ENCODE assay signal across 8 cellular contexts in genomic region chr15:74781673-74782595, GRCh38. TPM values are rescaled to one million over a fixed set of nuclear protein-coding genes. Genes with fewer than 3 reads are reported as not detected.
DNase-seq lines count a peak whose midpoint lies in the region; ATAC-seq and TF ChIP-seq lines count a peak whose summit lies in the region.

CSK (plus strand) TSS chr15:74782080; CDS start chr15:74798298, 16,218 bp downstream.

- TF ChIP-seq RAD21 in HCT116 (IDR thresholded peaks at IDR 0.05; ENCODE audit: low read depth): no peak

- H3K9me3 ChIP-seq in HCT116 (ENCODE audit: control insufficient read depth in 1 of 2, insufficient read depth in 1 of 2, low read depth in 1 of 2, low read length in 2 of 2): no peaks in the 10 kb centered on the region

- peaks cover 43% of the 10 kb centered on the region for H3K79me2 ChIP-seq in HCT116 (ENCODE audit: insufficient read depth, low read length)

- TF ChIP-seq CTCF in HCT116 (IDR thresholded peaks at IDR 0.05 in 2 of 3, conservative IDR thresholded peaks at IDR 0.05 in 1 of 3; ENCODE audit: borderline replicate concordance in 1 of 3, insufficient read depth in 1 of 3, low read depth in 2 of 3, low read length in 2 of 3): peak in 2 of 3 experiments; percentile 30 to 53; a peak in 3 of 6 replicates
- TF ChIP-seq CTCF in choroid plexus epithelial cell (conservative IDR thresholded peaks at IDR 0.05; ENCODE audit: low read depth, low read length): peak; percentile 43
- peak; percentile 26 for TF ChIP-seq CTCF in kidney epithelial cell (IDR thresholded peaks at IDR 0.05; ENCODE audit: insufficient read depth, low read length, poor library complexity, severe bottlenecking)

- H3K4me3 ChIP-seq in HCT116 (replicated peaks in 1 of 2; ENCODE audit: low read depth in 1 of 2, low read length in 2 of 2): peak within 1 kb of the TSS; percentile 92 to 93
- peak within 1 kb of the TSS; percentile 72 for H3K4me3 ChIP-seq in choroid plexus epithelial cell (ENCODE audit: low read depth, low read length)
- peak within 1 kb of the TSS; percentile 65 for H3K4me3 ChIP-seq in kidney epithelial cell (ENCODE audit: low read depth, low read length)

- peak within 1 kb of the TSS; percentile 84 for H2AFZ ChIP-seq in HCT116 (ENCODE audit: low read depth, low read length, poor library complexity, severe bottlenecking)

- H3K4me1 ChIP-seq in HCT116 (ENCODE audit: control insufficient read depth in 1 of 2, insufficient read depth in 2 of 2, low read length in 2 of 2): peaks cover 14 to 22% of the 10 kb centered on the region in 2 experiments

- ATAC-seq in HCT116: peak; percentile 83
- ATAC-seq in activated CD4-positive, CD25-positive, alpha-beta regulatory T cell treated with anti-CD3 and anti-CD28 coated beads, Interleukin-2, amount 50 U/mL, for 24 hours: peak; percentile 44 to 55

- H3K36me3 ChIP-seq in HCT116 (ENCODE audit: control insufficient read depth in 1 of 2, insufficient read depth in 2 of 2, low read length in 2 of 2): peaks cover 0 to 5% of the 10 kb centered on the region in 2 experiments; a peak in 2 of 4 replicates
- no peaks in the 10 kb centered on the region for H3K36me3 ChIP-seq in kidney epithelial cell (ENCODE audit: control insufficient read depth, insufficient read depth, low read length)

- H4K20me1 ChIP-seq in HCT116 (ENCODE audit: insufficient read depth): no peaks in the 10 kb centered on the region

- RAD21 ChIA-PET in HCT116 (lab: Charles Lee; ENCODE audit: low non-redundant PET in 1 of 2, low total read pairs in 2 of 2, uncharacterized antibody in 2 of 2, unreplicated experiment in 2 of 2): no interaction called here

- intact Hi-C loops in HCT116 (cut with micrococcal nuclease): loop anchor here (10.0 kb wide), 1 partner anchor 423 kb away; the partner anchor contains the start of gene C15orf39

- H3K9me2 ChIP-seq in HCT116 (ENCODE audit: insufficient read depth): no peaks in the 10 kb centered on the region

- CTCF ChIA-PET in HCT116 (lab: Charles Lee): interaction anchor here (1.0 to 3.0 kb wide), 5 partner anchors 11 to 168 kb away, joined by 3 to 8 read pairs (median 3); no protein-coding TSS in a partner anchor

- H3K9ac ChIP-seq in HCT116 (ENCODE audit: low read length): peak within 1 kb of the TSS; percentile 87

- H3K27me3 ChIP-seq in HCT116 (ENCODE audit: insufficient read depth, low read length): no peaks in the 10 kb centered on the region
- H3K27me3 ChIP-seq in kidney epithelial cell (ENCODE audit: control insufficient read depth, insufficient read depth, low read length): no peaks in the 10 kb centered on the region

- H3K27ac ChIP-seq in HCT116 (ENCODE audit: low read depth, low read length): peak within 1 kb of the TSS; percentile 92

- peak; percentile 72 for DNase-seq in GDM1 (lab: John Stamatoyannopoulos, UW)
- no peak for DNase-seq in HCT116 (ENCODE audit: low read depth, low spot score)
- peak; percentile 37 to 78 for DNase-seq in NCI-H1930 (lab: John Stamatoyannopoulos, UW)
- peak; percentile 70 for DNase-seq in choroid plexus epithelial cell (ENCODE audit: low read depth)
- DNase-seq in kidney epithelial cell (ENCODE audit: low read depth): no peak
- peak in 3 of 4 experiments; percentile 54 to 67 (median 59) for DNase-seq in stimulated activated CD4-positive, alpha-beta T cell treated with anti-CD3 and anti-CD28 coated beads, Interleukin-1b, Interleukin-23, amount 100 ng/mL, for 24 hours (ENCODE audit: low read depth in 4 of 4, low spot score in 1 of 4)
- no peak for DNase-seq in NCI-H187 treated with DMSO at 0.1 percent for 48 hours (lab: John Stamatoyannopoulos, UW)

- H3K4me2 ChIP-seq in HCT116 (ENCODE audit: low read length): peak within 1 kb of the TSS; percentile 97

- TF ChIP-seq POLR2A in HCT116 (IDR thresholded peaks at IDR 0.05; ENCODE audit: borderline replicate concordance, extremely low read depth, insufficient read depth, insufficient read length): no peak

- BruUV-seq in HCT116 (replicated peaks; lab: Mats Ljungman, UMichigan): no TSS peak

- POLR2A ChIA-PET in HCT116 (lab: Charles Lee): interaction anchor here (1.5 kb wide), 1 partner anchor 17 kb away, joined by 3 read pairs; no protein-coding TSS in a partner anchor

TF ChIP-seq in HCT116, 20 proteins besides CTCF, POLR2A, EP300 and RAD21:
- TF ChIP-seq YY1 (IDR thresholded peaks at IDR 0.05; ENCODE audit: extremely low read depth, insufficient replicate concordance, low read depth, low read length): no peak
- no peak for TF ChIP-seq JUND (IDR thresholded peaks at IDR 0.05)
- TF ChIP-seq SP1 (IDR thresholded peaks at IDR 0.05; ENCODE audit: low read depth): no peak
- no peak for TF ChIP-seq ZBTB33 (IDR thresholded peaks at IDR 0.05; ENCODE audit: extremely low read depth, insufficient replicate concordance, low read length)
- TF ChIP-seq TCF7L2 (IDR thresholded peaks at IDR 0.05; ENCODE audit: borderline replicate concordance, extremely low read depth, insufficient read depth, insufficient read length): no peak
- TF ChIP-seq ZFX (IDR thresholded peaks at IDR 0.05): peak; percentile 83
- no peak for TF ChIP-seq CBX3 (IDR thresholded peaks at IDR 0.05; ENCODE audit: low read depth)
- no peak for TF ChIP-seq EZH2phosphoT487 (IDR thresholded peaks at IDR 0.05; ENCODE audit: borderline replicate concordance)
- no peak for TF ChIP-seq ELF1 (IDR thresholded peaks at IDR 0.05; ENCODE audit: borderline replicate concordance, low read depth)
- no peak; the same call in 1 of the 2 replicates for TF ChIP-seq EGR1 (IDR thresholded peaks at IDR 0.05; ENCODE audit: low read depth)
- peak; percentile 82 for TF ChIP-seq POLR2AphosphoS5 (IDR thresholded peaks at IDR 0.05; ENCODE audit: low read depth, low read length)
- no peak for TF ChIP-seq SRF (IDR thresholded peaks at IDR 0.05; ENCODE audit: low read depth)
- TF ChIP-seq MAX (IDR thresholded peaks at IDR 0.05): no peak; the same call in 1 of the 2 replicates
- no peak for TF ChIP-seq REST (IDR thresholded peaks at IDR 0.05; ENCODE audit: low read depth)
- no peak for TF ChIP-seq CEBPB (IDR thresholded peaks at IDR 0.05; ENCODE audit: low read depth)
- TF ChIP-seq EZH2 (IDR thresholded peaks at IDR 0.05): no peak
- TF ChIP-seq ZNF274 (IDR thresholded peaks at IDR 0.05; ENCODE audit: low read depth, low read length): no peak
- TF ChIP-seq ATF3 (IDR thresholded peaks at IDR 0.05): no peak
- 0 out of 2 replicates have a peak, but pooled peaks have one; percentile 54 for TF ChIP-seq SIN3A (IDR thresholded peaks at IDR 0.05; ENCODE audit: low read depth)
- no peak for TF ChIP-seq FOSL1 (IDR thresholded peaks at IDR 0.05; ENCODE audit: low read depth)

RNA-seq across cellular contexts. Expression of gene CSK, which starts in this region (rescaled TPM):
- total RNA-seq in HCT116 (2021; ENCODE audit: unreplicated experiment): 72.2 TPM
- polyA plus RNA-seq in HCT116 (2012): 56.2 and 62.3 TPM in 2 replicates
- 48.0 and 51.0 TPM in 2 replicates for total RNA-seq in kidney epithelial cell

Comparison
In these comparisons a context has a peak if more than half of its experiments do, and no peak if none do; other contexts are left out.
1. DNase-seq: peak in GDM1 (single experiment), NCI-H1930 (2 of 2), choroid plexus epithelial cell (single experiment) and stimulated activated CD4-positive, alpha-beta T cell treated with anti-CD3 and anti-CD28 coated beads, Interleukin-1b, Interleukin-23, amount 100 ng/mL, for 24 hours (3 of 4); none in HCT116 (single experiment), kidney epithelial cell (single experiment) and NCI-H187 treated with DMSO at 0.1 percent for 48 hours (single experiment).
2. Peak in every context shown above with its lines, with median percentiles within 50 percentile points of each other: H3K4me3 ChIP-seq and CTCF ChIP-seq.